8 cellular contexts compared by ENCODE assay signal in the genomic region with DNA sequence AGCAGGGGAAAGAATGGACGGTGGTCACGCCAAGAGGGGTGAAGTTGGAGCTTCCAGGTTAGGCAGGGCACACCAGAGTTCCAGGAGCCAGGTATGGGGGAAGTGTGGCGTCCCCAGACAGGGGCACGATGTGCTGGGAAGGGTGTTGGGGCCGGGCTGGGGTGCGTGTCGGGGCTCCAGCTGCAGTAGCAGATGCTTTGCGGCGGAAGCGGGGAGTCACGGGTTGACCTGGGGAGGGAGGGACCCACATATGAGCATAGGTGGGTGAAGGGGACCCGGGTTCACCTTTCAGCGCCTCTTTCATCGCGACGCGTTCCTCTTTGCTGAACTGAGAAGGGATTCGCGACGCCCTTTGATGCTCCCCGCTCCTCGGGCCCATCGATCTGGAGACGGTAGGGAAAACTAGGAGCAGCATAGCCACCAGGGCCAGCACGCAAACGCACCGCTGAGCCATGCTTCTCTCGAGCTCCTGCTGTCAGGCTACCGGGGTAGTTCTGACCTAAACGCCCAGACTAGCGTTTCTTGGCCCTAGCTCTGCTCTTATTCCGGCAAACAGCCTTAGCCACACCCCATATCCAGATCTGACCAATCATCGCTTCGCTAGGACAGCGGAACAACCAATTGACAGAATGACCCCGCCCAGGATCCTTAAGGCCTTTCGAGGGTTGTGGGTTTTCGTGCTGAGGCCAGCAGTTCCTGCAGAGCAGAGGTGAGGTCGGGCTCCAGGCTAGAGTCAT.
DNase-seq lines count a peak whose midpoint lies in the region; ATAC-seq and TF ChIP-seq lines count a peak whose summit lies in the region.

A gene with protein sequence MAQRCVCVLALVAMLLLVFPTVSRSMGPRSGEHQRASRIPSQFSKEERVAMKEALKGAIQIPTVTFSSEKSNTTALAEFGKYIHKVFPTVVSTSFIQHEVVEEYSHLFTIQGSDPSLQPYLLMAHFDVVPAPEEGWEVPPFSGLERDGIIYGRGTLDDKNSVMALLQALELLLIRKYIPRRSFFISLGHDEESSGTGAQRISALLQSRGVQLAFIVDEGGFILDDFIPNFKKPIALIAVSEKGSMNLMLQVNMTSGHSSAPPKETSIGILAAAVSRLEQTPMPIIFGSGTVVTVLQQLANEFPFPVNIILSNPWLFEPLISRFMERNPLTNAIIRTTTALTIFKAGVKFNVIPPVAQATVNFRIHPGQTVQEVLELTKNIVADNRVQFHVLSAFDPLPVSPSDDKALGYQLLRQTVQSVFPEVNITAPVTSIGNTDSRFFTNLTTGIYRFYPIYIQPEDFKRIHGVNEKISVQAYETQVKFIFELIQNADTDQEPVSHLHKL (minus strand): TSS at position 514 of the 737 bp plus-strand sequence. CDS start 60 bp downstream, at position 454.

- in situ Hi-C loops in GM13976 (cut with MboI; ENCODE audit: low sequenced_read_pairs, unreplicated experiment), result no loop called here
- in situ Hi-C loops in astrocyte of the cerebellum (cut with HindIII; ENCODE audit: low sequenced_read_pairs), result no loop called here

- TF ChIP-seq CTCF in GM13976 (IDR thresholded peaks at IDR 0.05; ENCODE audit: borderline replicate concordance, control extremely low read depth, extremely low read depth, insufficient read depth, missing control alignments), result no peak
- TF ChIP-seq CTCF in astrocyte of the cerebellum (IDR thresholded peaks at IDR 0.05; ENCODE audit: low read depth, low read length, missing control alignments), result no peak

- peak within 1 kb of the TSS; percentile 3 for H3K4me3 ChIP-seq in astrocyte of the cerebellum (ENCODE audit: low read depth, low read length)

- DNase-seq in GM13976 (ENCODE audit: low spot score), result peak; percentile 81
- DNase-seq in T-helper 9 cell, result peak; percentile 51
- DNase-seq in astrocyte of the cerebellum (ENCODE audit: low read depth), result peak; percentile 20
- peak; percentile 86 for DNase-seq in inferior parietal cortex (ENCODE audit: extremely low spot score)
- peak; percentile 67 to 77 for DNase-seq in stimulated activated CD4-positive, alpha-beta T cell treated with anti-CD3 and anti-CD28 coated beads, Interleukin-2, amount 100 ng/mL, for 24 hours
- DNase-seq in NCI-H2107 (lab: John Stamatoyannopoulos, UW), result no peak
- no peak for DNase-seq in RKO (ENCODE audit: low spot score)

- peak; percentile 99 for ATAC-seq in HG02981 (IDR thresholded peaks at IDR 0.05; ENCODE audit: unreplicated experiment)

Comparison
In these comparisons a context has a peak if more than half of its experiments do, and no peak if none do; other contexts are left out.
1. DNase-seq: peak in GM13976 (single experiment), T-helper 9 cell (single experiment), astrocyte of the cerebellum (single experiment), inferior parietal cortex (single experiment) and stimulated activated CD4-positive, alpha-beta T cell treated with anti-CD3 and anti-CD28 coated beads, Interleukin-2, amount 100 ng/mL, for 24 hours (2 of 2); none in NCI-H2107 (single experiment) and RKO (single experiment).